In genomic region chr2:223058952-223059716, GRCh38 we compare ENCODE assay signal across 17 cellular contexts. TPM values are rescaled to one million over a fixed set of nuclear protein-coding genes. Genes with fewer than 3 reads are reported as not detected.
A peak's percentile ranks its signal among the peaks of the same experiment; 100 is the strongest.
DNase-seq lines count a peak whose midpoint lies in the region; ATAC-seq and TF ChIP-seq lines count a peak whose summit lies in the region.
"Had no signal": no experiment of that assay in that cellular context is flagged by ENCODE, and none has a peak within 500 bp of the region (broad histone marks: within the 10 kb centered on the region; RNA-seq: fewer than 3 reads in every experiment).

No MANE protein-coding gene starts in this region.

- H3K4me3 Mint-ChIP-seq in CD8-positive, alpha-beta memory T cell = no peak overlapping the region
- H3K4me3 Mint-ChIP-seq: activated CD4-positive, alpha-beta memory T cell treated with anti-CD3 and anti-CD28 coated beads for 36 hours; HFFc6; T-helper 1 cell treated with Interleukin-12 subunit alpha and Interleukin-12 subunit beta and Interleukin-4 antibody, amounts not matched to agents 30 μg/mL and 1 μg/mL, for 36 hours had no signal

- TF ChIP-seq EP300 in Ishikawa (IDR thresholded peaks at IDR 0.05; ENCODE audit: borderline replicate concordance) = no peak

- H3K4me1 ChIP-seq in RWPE2 (ENCODE audit: insufficient read depth, poor library complexity, severe bottlenecking) (peaks cover 6% of the 10 kb centered on the region), heart right ventricle (peaks cover 4 to 33% (median 14%) of the 10 kb centered on the region in 9 donors)
- no peaks in the 10 kb centered on the region for H3K4me1 ChIP-seq in CD8-positive, alpha-beta memory T cell (ENCODE audit: insufficient read depth, low read length)
- H3K4me1 ChIP-seq: psoas muscle had no signal

- H3K4me1 Mint-ChIP-seq in CD8-positive, alpha-beta memory T cell = no peaks in the 10 kb centered on the region

- H3K27me3 ChIP-seq in RWPE2 (ENCODE audit: insufficient read depth, poor library complexity, severe bottlenecking) = no peaks in the 10 kb centered on the region
- H3K27me3 ChIP-seq in CD8-positive, alpha-beta memory T cell (ENCODE audit: insufficient read depth, low read length, poor library complexity, severe bottlenecking) = no peaks in the 10 kb centered on the region
- H3K27me3 ChIP-seq in heart right ventricle = no peaks in the 10 kb centered on the region

- intact Hi-C loops in heart right ventricle (cut with DNase I) = loop anchor here in 1 of 10 donors (5.0 kb wide), 1 partner anchor 33 kb away; no protein-coding TSS in a partner anchor
- intact Hi-C loops in sciatic nerve (cut with DNase I) = no loop called here

- ATAC-seq in RWPE2 (ENCODE audit: low read depth) (peak; percentile 35; the same call in 1 of the 3 replicates), heart right ventricle (no peak), sciatic nerve (no peak)
- ATAC-seq: psoas muscle had no signal

- H3K36me3 Mint-ChIP-seq in CD8-positive, alpha-beta memory T cell = no peaks in the 10 kb centered on the region
- H3K36me3 Mint-ChIP-seq: activated CD4-positive, alpha-beta memory T cell treated with anti-CD3 and anti-CD28 coated beads for 36 hours had no signal

- H3K27ac Mint-ChIP-seq in CD8-positive, alpha-beta memory T cell = no peak overlapping the region
- H3K27ac Mint-ChIP-seq: activated CD4-positive, alpha-beta memory T cell treated with anti-CD3 and anti-CD28 coated beads for 36 hours; HFFc6; T-helper 1 cell treated with Interleukin-12 subunit alpha and Interleukin-12 subunit beta and Interleukin-4 antibody, amounts not matched to agents 30 μg/mL and 1 μg/mL, for 36 hours had no signal

- no peaks in the 10 kb centered on the region for H3K36me3 ChIP-seq in RWPE2 (ENCODE audit: low read depth)
- no peaks in the 10 kb centered on the region for H3K36me3 ChIP-seq in CD8-positive, alpha-beta memory T cell (ENCODE audit: insufficient read depth, low read length)
- H3K36me3 ChIP-seq in heart right ventricle = no peaks in the 10 kb centered on the region

- POLR2A ChIA-PET in CD8-positive, alpha-beta memory T cell (lab: Charles Lee) = no interaction called here

- TF ChIP-seq CTCF in AG10803 (conservative IDR thresholded peaks at IDR 0.05; ENCODE audit: low read length) (no peak), RWPE2 (IDR thresholded peaks at IDR 0.05; ENCODE audit: poor library complexity, severe bottlenecking) (no peak), fibroblast of villous mesenchyme (IDR thresholded peaks at IDR 0.05; ENCODE audit: insufficient read depth, low read depth, low read length) (no peak), heart right ventricle (IDR thresholded peaks at IDR 0.05) (no peak)

- no peak for TF ChIP-seq RAD21 in Ishikawa (IDR thresholded peaks at IDR 0.05; ENCODE audit: low read depth)

- no peaks in the 10 kb centered on the region for H3K9me3 ChIP-seq in RWPE2 (ENCODE audit: severe bottlenecking)
- H3K9me3 ChIP-seq in CD8-positive, alpha-beta memory T cell (ENCODE audit: low read length) = no peaks in the 10 kb centered on the region
- no peaks in the 10 kb centered on the region for H3K9me3 ChIP-seq in heart right ventricle
- H3K9me3 ChIP-seq: psoas muscle had no signal

- H3K4me3 ChIP-seq in AG10803 (ENCODE audit: low read length) (no peak overlapping the region), RWPE2 (ENCODE audit: severe bottlenecking) (no peak overlapping the region), fibroblast of villous mesenchyme (ENCODE audit: low read depth, low read length) (no peak overlapping the region), heart right ventricle (no peak overlapping the region)
- no peak overlapping the region for H3K4me3 ChIP-seq in CD8-positive, alpha-beta memory T cell (ENCODE audit: low read length)
- H3K4me3 ChIP-seq: psoas muscle had no signal

- H3K9me3 Mint-ChIP-seq in CD8-positive, alpha-beta memory T cell = peaks cover 0 to 3% (median 0%) of the 10 kb centered on the region in 5 donors
- H3K9me3 Mint-ChIP-seq: activated CD4-positive, alpha-beta memory T cell treated with anti-CD3 and anti-CD28 coated beads for 36 hours; HFFc6; T-helper 1 cell treated with Interleukin-12 subunit alpha and Interleukin-12 subunit beta and Interleukin-4 antibody, amounts not matched to agents 30 μg/mL and 1 μg/mL, for 36 hours had no signal

- peaks cover 3 to 12% of the 10 kb centered on the region in 2 donors for H3K27me3 Mint-ChIP-seq in CD8-positive, alpha-beta memory T cell

- CTCF ChIA-PET in CD8-positive, alpha-beta memory T cell (lab: Charles Lee) = no interaction called here

- no peak overlapping the region for H3K27ac ChIP-seq in RWPE2 (ENCODE audit: poor library complexity, severe bottlenecking)
- no peak overlapping the region for H3K27ac ChIP-seq in CD8-positive, alpha-beta memory T cell (ENCODE audit: low read depth, low read length)
- no peak overlapping the region for H3K27ac ChIP-seq in heart right ventricle
- H3K27ac ChIP-seq: psoas muscle had no signal

- DNase-seq in AG10803 (ENCODE audit: low read depth) = peak; percentile 51
- no peak for DNase-seq in RWPE2 (ENCODE audit: low spot score)
- DNase-seq in fibroblast of villous mesenchyme (ENCODE audit: low read depth) = peak; percentile 21
- DNase-seq in CD8-positive, alpha-beta memory T cell = no peak
- no peak for DNase-seq in heart right ventricle
- DNase-seq in cerebellar nuclear complex (lab: John Stamatoyannopoulos, UW) = no peak
- DNase-seq in sciatic nerve (ENCODE audit: low spot score) = no peak
- DNase-seq: activated CD4-positive, alpha-beta memory T cell treated with anti-CD3 and anti-CD28 coated beads for 36 hours; activated naive CD4-positive, alpha-beta T cell treated with Interleukin-2 at 50 U/mL for 16 hours; GF-D8; HFFc6; NCI-H1436; psoas muscle; stimulated activated CD4-positive, alpha-beta T cell treated with anti-CD3 and anti-CD28 coated beads, Interleukin-4, amount 100 ng/mL, for 1 hour; stimulated activated naive CD4-positive, alpha-beta T cell treated with Interleukin-2 at 50 U/mL for 16 hours had no signal

- WGBS in heart right ventricle, 2 donors = 80 to 85% methylated on average over 2 of the region's 2 CpGs

TF ChIP-seq in Ishikawa, 13 proteins besides CTCF, POLR2A, EP300 and RAD21:
- 0 out of 2 replicates have a peak, but pooled peaks have one; percentile 11 for TF ChIP-seq TCF12 (IDR thresholded peaks at IDR 0.05; ENCODE audit: low read depth)
- TF ChIP-seq USF1 (IDR thresholded peaks at IDR 0.05) = peak; percentile 24; the same call in 1 of the 2 replicates
- TF ChIP-seq CREB1 (IDR thresholded peaks at IDR 0.05; ENCODE audit: low read depth) = no peak
- peak; percentile 31; the same call in 1 of the 2 replicates for TF ChIP-seq NFIC (IDR thresholded peaks at IDR 0.05)

RNA-seq across cellular contexts. Expression of gene KCNE4, which starts 7.1 kb away (rescaled TPM):
- total RNA-seq in fibroblast of villous mesenchyme (13.4 and 18.4 TPM in 2 replicates), heart right ventricle (1 to 10 TPM in 7 of 10 donors, under 1 TPM in 3; 0.28 to 5.2 (median 1.2) TPM), sciatic nerve (7.3 TPM)
- not detected for total RNA-seq in CD8-positive, alpha-beta memory T cell
- not detected for polyA plus RNA-seq in CD8-positive, alpha-beta memory T cell
- 1 to 10 TPM; 2.4 TPM for polyA plus RNA-seq in heart right ventricle
- total RNA-seq: activated CD4-positive, alpha-beta memory T cell treated with anti-CD3 and anti-CD28 coated beads for 36 hours had no signal

Comparison
In these comparisons a context has a peak if more than half of its experiments do, and no peak if none do; other contexts are left out.
1. DNase-seq: peak in AG10803 (single experiment) and fibroblast of villous mesenchyme (single experiment); none in RWPE2 (single experiment), CD8-positive, alpha-beta memory T cell (0 of 5), heart right ventricle (0 of 2), cerebellar nuclear complex (0 of 2) and sciatic nerve (single experiment).